ENCODE assay signal across 1 cellular context in the genomic region with DNA sequence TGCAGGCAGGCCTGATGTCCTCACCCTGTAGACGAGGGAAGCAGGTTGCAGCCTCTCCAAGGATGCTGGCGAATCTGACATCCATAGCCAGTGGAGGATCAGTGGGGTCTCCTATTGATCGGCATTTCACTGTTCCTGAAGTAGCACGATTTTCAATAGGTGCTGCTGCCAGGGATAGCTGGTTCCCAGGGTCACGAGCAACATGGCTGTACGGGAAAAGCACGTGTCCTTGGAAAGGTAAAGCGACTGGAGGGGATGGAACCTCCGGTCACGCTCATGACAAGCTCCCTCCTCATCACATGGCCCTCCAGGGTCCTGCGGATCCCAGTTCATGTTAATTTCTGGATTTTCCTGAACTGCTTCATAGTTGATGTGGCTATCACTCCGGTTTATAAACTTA.
TF ChIP-seq lines count a peak whose summit lies in the region.

No MANE protein-coding gene starts in this region.

TF ChIP-seq in HepG2, 621 proteins besides CTCF, POLR2A, EP300 and RAD21:
- TF ChIP-seq, protein P1, sequence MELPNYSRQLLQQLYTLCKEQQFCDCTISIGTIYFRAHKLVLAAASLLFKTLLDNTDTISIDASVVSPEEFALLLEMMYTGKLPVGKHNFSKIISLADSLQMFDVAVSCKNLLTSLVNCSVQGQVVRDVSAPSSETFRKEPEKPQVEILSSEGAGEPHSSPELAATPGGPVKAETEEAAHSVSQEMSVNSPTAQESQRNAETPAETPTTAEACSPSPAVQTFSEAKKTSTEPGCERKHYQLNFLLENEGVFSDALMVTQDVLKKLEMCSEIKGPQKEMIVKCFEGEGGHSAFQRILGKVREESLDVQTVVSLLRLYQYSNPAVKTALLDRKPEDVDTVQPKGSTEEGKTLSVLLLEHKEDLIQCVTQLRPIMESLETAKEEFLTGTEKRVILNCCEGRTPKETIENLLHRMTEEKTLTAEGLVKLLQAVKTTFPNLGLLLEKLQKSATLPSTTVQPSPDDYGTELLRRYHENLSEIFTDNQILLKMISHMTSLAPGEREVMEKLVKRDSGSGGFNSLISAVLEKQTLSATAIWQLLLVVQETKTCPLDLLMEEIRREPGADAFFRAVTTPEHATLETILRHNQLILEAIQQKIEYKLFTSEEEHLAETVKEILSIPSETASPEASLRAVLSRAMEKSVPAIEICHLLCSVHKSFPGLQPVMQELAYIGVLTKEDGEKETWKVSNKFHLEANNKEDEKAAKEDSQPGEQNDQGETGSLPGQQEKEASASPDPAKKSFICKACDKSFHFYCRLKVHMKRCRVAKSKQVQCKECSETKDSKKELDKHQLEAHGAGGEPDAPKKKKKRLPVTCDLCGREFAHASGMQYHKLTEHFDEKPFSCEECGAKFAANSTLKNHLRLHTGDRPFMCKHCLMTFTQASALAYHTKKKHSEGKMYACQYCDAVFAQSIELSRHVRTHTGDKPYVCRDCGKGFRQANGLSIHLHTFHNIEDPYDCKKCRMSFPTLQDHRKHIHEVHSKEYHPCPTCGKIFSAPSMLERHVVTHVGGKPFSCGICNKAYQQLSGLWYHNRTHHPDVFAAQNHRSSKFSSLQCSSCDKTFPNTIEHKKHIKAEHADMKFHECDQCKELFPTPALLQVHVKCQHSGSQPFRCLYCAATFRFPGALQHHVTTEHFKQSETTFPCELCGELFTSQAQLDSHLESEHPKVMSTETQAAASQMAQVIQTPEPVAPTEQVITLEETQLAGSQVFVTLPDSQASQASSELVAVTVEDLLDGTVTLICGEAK (IDR thresholded peaks at IDR 0.05): no peak
- TF ChIP-seq, protein P1 (CRISPR knock-in tag; IDR thresholded peaks at IDR 0.05): no peak
- TF ChIP-seq HDAC1 (CRISPR knock-in tag; IDR thresholded peaks at IDR 0.05): no peak
- TF ChIP-seq, protein P2, sequence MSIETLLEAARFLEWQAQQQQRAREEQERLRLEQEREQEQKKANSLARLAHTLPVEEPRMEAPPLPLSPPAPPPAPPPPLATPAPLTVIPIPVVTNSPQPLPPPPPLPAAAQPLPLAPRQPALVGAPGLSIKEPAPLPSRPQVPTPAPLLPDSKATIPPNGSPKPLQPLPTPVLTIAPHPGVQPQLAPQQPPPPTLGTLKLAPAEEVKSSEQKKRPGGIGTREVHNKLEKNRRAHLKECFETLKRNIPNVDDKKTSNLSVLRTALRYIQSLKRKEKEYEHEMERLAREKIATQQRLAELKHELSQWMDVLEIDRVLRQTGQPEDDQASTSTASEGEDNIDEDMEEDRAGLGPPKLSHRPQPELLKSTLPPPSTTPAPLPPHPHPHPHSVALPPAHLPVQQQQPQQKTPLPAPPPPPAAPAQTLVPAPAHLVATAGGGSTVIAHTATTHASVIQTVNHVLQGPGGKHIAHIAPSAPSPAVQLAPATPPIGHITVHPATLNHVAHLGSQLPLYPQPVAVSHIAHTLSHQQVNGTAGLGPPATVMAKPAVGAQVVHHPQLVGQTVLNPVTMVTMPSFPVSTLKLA (IDR thresholded peaks at IDR 0.05): peak; percentile 61
- TF ChIP-seq, protein P3, sequence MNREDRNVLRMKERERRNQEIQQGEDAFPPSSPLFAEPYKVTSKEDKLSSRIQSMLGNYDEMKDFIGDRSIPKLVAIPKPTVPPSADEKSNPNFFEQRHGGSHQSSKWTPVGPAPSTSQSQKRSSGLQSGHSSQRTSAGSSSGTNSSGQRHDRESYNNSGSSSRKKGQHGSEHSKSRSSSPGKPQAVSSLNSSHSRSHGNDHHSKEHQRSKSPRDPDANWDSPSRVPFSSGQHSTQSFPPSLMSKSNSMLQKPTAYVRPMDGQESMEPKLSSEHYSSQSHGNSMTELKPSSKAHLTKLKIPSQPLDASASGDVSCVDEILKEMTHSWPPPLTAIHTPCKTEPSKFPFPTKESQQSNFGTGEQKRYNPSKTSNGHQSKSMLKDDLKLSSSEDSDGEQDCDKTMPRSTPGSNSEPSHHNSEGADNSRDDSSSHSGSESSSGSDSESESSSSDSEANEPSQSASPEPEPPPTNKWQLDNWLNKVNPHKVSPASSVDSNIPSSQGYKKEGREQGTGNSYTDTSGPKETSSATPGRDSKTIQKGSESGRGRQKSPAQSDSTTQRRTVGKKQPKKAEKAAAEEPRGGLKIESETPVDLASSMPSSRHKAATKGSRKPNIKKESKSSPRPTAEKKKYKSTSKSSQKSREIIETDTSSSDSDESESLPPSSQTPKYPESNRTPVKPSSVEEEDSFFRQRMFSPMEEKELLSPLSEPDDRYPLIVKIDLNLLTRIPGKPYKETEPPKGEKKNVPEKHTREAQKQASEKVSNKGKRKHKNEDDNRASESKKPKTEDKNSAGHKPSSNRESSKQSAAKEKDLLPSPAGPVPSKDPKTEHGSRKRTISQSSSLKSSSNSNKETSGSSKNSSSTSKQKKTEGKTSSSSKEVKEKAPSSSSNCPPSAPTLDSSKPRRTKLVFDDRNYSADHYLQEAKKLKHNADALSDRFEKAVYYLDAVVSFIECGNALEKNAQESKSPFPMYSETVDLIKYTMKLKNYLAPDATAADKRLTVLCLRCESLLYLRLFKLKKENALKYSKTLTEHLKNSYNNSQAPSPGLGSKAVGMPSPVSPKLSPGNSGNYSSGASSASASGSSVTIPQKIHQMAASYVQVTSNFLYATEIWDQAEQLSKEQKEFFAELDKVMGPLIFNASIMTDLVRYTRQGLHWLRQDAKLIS (CRISPR knock-in tag; IDR thresholded peaks at IDR 0.05): no peak
- TF ChIP-seq, protein P4, sequence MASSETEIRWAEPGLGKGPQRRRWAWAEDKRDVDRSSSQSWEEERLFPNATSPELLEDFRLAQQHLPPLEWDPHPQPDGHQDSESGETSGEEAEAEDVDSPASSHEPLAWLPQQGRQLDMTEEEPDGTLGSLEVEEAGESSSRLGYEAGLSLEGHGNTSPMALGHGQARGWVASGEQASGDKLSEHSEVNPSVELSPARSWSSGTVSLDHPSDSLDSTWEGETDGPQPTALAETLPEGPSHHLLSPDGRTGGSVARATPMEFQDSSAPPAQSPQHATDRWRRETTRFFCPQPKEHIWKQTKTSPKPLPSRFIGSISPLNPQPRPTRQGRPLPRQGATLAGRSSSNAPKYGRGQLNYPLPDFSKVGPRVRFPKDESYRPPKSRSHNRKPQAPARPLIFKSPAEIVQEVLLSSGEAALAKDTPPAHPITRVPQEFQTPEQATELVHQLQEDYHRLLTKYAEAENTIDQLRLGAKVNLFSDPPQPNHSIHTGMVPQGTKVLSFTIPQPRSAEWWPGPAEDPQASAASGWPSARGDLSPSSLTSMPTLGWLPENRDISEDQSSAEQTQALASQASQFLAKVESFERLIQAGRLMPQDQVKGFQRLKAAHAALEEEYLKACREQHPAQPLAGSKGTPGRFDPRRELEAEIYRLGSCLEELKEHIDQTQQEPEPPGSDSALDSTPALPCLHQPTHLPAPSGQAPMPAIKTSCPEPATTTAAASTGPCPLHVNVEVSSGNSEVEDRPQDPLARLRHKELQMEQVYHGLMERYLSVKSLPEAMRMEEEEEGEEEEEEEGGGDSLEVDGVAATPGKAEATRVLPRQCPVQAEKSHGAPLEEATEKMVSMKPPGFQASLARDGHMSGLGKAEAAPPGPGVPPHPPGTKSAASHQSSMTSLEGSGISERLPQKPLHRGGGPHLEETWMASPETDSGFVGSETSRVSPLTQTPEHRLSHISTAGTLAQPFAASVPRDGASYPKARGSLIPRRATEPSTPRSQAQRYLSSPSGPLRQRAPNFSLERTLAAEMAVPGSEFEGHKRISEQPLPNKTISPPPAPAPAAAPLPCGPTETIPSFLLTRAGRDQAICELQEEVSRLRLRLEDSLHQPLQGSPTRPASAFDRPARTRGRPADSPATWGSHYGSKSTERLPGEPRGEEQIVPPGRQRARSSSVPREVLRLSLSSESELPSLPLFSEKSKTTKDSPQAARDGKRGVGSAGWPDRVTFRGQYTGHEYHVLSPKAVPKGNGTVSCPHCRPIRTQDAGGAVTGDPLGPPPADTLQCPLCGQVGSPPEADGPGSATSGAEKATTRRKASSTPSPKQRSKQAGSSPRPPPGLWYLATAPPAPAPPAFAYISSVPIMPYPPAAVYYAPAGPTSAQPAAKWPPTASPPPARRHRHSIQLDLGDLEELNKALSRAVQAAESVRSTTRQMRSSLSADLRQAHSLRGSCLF (CRISPR knock-in tag; IDR thresholded peaks at IDR 0.05; ENCODE audit: borderline replicate concordance): no peak
- TF ChIP-seq, protein P5, sequence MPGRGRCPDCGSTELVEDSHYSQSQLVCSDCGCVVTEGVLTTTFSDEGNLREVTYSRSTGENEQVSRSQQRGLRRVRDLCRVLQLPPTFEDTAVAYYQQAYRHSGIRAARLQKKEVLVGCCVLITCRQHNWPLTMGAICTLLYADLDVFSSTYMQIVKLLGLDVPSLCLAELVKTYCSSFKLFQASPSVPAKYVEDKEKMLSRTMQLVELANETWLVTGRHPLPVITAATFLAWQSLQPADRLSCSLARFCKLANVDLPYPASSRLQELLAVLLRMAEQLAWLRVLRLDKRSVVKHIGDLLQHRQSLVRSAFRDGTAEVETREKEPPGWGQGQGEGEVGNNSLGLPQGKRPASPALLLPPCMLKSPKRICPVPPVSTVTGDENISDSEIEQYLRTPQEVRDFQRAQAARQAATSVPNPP (CRISPR knock-in tag; IDR thresholded peaks at IDR 0.05): no peak
TF ChIP-seq in HepG2: peak in this region for 1.
